ENCODE assay signal across 1 cellular context in the genomic region with DNA sequence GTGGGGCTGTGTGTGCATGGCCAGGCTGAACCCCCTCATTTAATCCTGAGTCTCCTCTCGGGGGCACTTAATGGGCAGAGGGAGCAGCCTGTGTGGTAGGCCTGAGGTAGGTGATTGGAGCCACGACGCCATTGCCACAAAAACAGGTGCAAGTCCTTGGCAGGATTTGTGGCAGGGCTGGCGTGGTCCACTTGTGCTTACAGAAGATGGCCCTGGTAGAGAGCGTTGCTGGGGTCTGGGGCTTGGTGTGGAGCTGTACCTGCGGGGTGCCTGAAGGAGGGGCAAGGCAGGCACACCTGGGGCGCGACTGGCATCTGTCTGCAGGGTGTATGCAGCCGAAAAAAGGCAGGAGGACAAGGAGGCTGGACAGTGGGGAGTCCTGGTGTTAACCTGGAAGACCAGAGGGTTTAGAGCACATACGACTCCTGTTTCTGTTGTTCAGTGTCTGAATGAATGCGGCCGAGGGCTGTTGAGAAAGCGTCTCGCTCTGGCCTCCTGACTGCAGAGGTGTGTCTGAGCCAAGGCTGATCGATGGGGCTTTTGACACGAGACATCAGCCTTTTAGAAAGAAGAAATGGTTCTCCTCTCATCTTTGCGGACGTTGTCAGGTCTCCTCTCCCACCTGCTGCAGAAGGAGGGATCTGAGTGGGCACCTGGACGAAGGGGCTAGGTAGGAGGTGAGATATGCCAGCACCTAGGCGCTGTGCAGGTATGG.
TF ChIP-seq lines count a peak whose summit lies in the region.

No MANE protein-coding gene starts in this region.

TF ChIP-seq in SK-N-SH treated with all-trans-retinoic acid at 6 μM for 48 hours, 23 proteins besides CTCF, POLR2A, EP300 and RAD21:
- no peak for TF ChIP-seq ARNTL (CRISPR knock-in tag; IDR thresholded peaks at IDR 0.05; ENCODE audit: borderline replicate concordance, low read depth)
- no peak for TF ChIP-seq ZNF70 (CRISPR knock-in tag; IDR thresholded peaks at IDR 0.05)
- TF ChIP-seq CSRNP3 (CRISPR knock-in tag; IDR thresholded peaks at IDR 0.05) = no peak
- no peak for TF ChIP-seq SNAI2 (CRISPR knock-in tag; IDR thresholded peaks at IDR 0.05)
- no peak for TF ChIP-seq TSHZ2 (CRISPR knock-in tag; IDR thresholded peaks at IDR 0.05)
- no peak for TF ChIP-seq CREB5 (CRISPR knock-in tag; IDR thresholded peaks at IDR 0.05; ENCODE audit: low read depth)
- TF ChIP-seq ZNF8 (CRISPR knock-in tag; IDR thresholded peaks at IDR 0.05) = no peak
- TF ChIP-seq ZC3H10 (CRISPR knock-in tag; IDR thresholded peaks at IDR 0.05) = no peak
- no peak for TF ChIP-seq TCF4 (CRISPR knock-in tag; IDR thresholded peaks at IDR 0.05; ENCODE audit: borderline replicate concordance)
- no peak for TF ChIP-seq GLIS3 (CRISPR knock-in tag; IDR thresholded peaks at IDR 0.05)
- TF ChIP-seq CSDC2 (CRISPR knock-in tag; IDR thresholded peaks at IDR 0.05) = no peak
- no peak for TF ChIP-seq TOX (CRISPR knock-in tag; IDR thresholded peaks at IDR 0.05; ENCODE audit: borderline replicate concordance)
- TF ChIP-seq ESRRG (CRISPR knock-in tag; IDR thresholded peaks at IDR 0.05) = no peak
